3 cellular contexts compared by ENCODE assay signal in genomic region chr5:142110988-142111687, GRCh38.
A peak's percentile ranks its signal among the peaks of the same experiment; 100 is the strongest.
TF ChIP-seq lines count a peak whose summit lies in the region.

No MANE protein-coding gene starts in this region.

TF ChIP-seq in IMR-90, 13 proteins besides CTCF, POLR2A, EP300 and RAD21:
- no peak for TF ChIP-seq CEBPB (IDR thresholded peaks at IDR 0.05; ENCODE audit: low read depth, low read length)
- TF ChIP-seq MXI1 (IDR thresholded peaks at IDR 0.05; ENCODE audit: borderline replicate concordance, low read depth, low read length) = no peak
- no peak for TF ChIP-seq FOS (IDR thresholded peaks at IDR 0.05; ENCODE audit: low read depth, low read length)
- TF ChIP-seq NFE2L2 (IDR thresholded peaks at IDR 0.05; ENCODE audit: low read depth, low read length) = no peak
- peak; percentile 95 for TF ChIP-seq MAFK (IDR thresholded peaks at IDR 0.05; ENCODE audit: low read depth, low read length)
- no peak for TF ChIP-seq RFX5 (IDR thresholded peaks at IDR 0.05; ENCODE audit: low read depth, low read length)

TF ChIP-seq in K562, 482 proteins besides CTCF, POLR2A, EP300 and RAD21:
- TF ChIP-seq C11orf30 (IDR thresholded peaks at IDR 0.05; ENCODE audit: low read depth) = peak; percentile 81
- TF ChIP-seq ZNF316 (IDR thresholded peaks at IDR 0.05) = peak; percentile 91
- peak; percentile 88 for TF ChIP-seq MAFF (IDR thresholded peaks at IDR 0.05; ENCODE audit: low read length)
- TF ChIP-seq POLR3A (IDR thresholded peaks at IDR 0.05; ENCODE audit: borderline replicate concordance, extremely low read depth, insufficient read depth, insufficient read length) = no peak
- peak; percentile 89 for TF ChIP-seq MAFK (IDR thresholded peaks at IDR 0.05; ENCODE audit: low read length)
- TF ChIP-seq HMG20B (CRISPR knock-in tag; IDR thresholded peaks at IDR 0.05) = no peak
- TF ChIP-seq MAFG (tag; conservative IDR thresholded peaks at IDR 0.05) = peak; percentile 70

TF ChIP-seq in neural cell, 6 proteins besides CTCF, POLR2A, EP300 and RAD21:
- TF ChIP-seq MXI1 (conservative IDR thresholded peaks at IDR 0.05; ENCODE audit: poor library complexity, severe bottlenecking) (peak; percentile 89), REST (IDR thresholded peaks at IDR 0.05; ENCODE audit: borderline replicate concordance) (no peak)
TF ChIP-seq in neural cell: peak in this region for 1.
